Comparison of ENCODE assay signal across 32 cellular contexts in the genomic region with DNA sequence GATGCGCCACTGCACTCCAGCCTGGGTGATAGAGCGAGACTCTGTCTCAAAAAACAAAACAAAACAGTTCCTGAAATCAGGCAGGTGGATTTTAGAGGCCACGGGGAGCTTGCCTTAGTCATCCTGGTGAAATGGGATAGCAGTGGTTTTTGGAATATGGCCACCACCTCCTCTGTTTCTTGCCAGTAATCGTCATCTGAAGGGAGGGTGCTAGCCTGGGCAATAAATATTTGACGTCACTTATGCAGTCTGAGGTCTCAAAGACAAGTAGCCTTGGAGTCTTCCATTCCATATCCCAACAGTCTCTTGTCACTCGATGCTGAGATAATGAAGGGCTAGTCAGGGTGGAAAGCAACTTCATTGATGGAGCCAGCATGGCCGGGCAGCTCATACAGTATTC. TPM values are rescaled to one million over a fixed set of nuclear protein-coding genes. Genes with fewer than 3 reads are reported as not detected.
DNase-seq lines count a peak whose midpoint lies in the region; ATAC-seq, FAIRE-seq and TF ChIP-seq lines count a peak whose summit lies in the region.
"Had no signal": no experiment of that assay in that cellular context is flagged by ENCODE, and none has a peak within 500 bp of the region (broad histone marks: within the 10 kb centered on the region; RNA-seq: fewer than 3 reads in every experiment).

No MANE protein-coding gene starts in this region.

- no peak overlapping the region for H3K4me3 ChIP-seq in PC-3 (ENCODE audit: low read length)
- no peak overlapping the region for H3K4me3 ChIP-seq in fibroblast of mammary gland (ENCODE audit: control insufficient read depth, low read depth, low read length)
- H3K4me3 ChIP-seq: coronary artery, HAP-1, left ventricle myocardium inferior, neural progenitor cell had no signal

- H3F3A ChIP-seq in PC-3 (ENCODE audit: low read length, unreplicated experiment) = peaks cover 4% of the 10 kb centered on the region

- BruUV-seq in PC-3 (replicated peaks; lab: Mats Ljungman, UMichigan) = no TSS peak

- CTCF ChIA-PET in PC-3 (lab: Charles Lee) = interaction anchor here (1.2 kb wide), 1 partner anchor 207 kb away, joined by 12 read pairs; no protein-coding TSS in a partner anchor

- POLR2A ChIA-PET in PC-3 (lab: Charles Lee; ENCODE audit: unreplicated experiment) = no interaction called here

- no peak overlapping the region for H3K4me2 ChIP-seq in PC-3 (ENCODE audit: low read length)
- H3K4me2 ChIP-seq: neural progenitor cell had no signal

- ATAC-seq in PC-3 = no peak
- no peak for ATAC-seq in HG03139 (IDR thresholded peaks at IDR 0.05; ENCODE audit: unreplicated experiment)
- ATAC-seq: Right ventricle myocardium inferior had no signal

- peak; percentile 27 for FAIRE-seq in H54 (lab: Jason Lieb, UNC)
- FAIRE-seq: keratinocyte, small intestine had no signal

- no peak overlapping the region for H2AFZ ChIP-seq in PC-3 (ENCODE audit: low read length)
- H2AFZ ChIP-seq: neural progenitor cell, parathyroid adenoma had no signal

- TF ChIP-seq CTCF in PC-3 (conservative IDR thresholded peaks at IDR 0.05; ENCODE audit: low read depth, low read length) (no peak), fibroblast of mammary gland (conservative IDR thresholded peaks at IDR 0.05; ENCODE audit: control insufficient read depth, insufficient read depth, low read depth, low read length) (no peak)

- H4K20me1 ChIP-seq in PC-3 (ENCODE audit: low read length) = no peaks in the 10 kb centered on the region

- no peak overlapping the region for H3K27ac ChIP-seq in PC-3 (ENCODE audit: low read length)
- H3K27ac ChIP-seq: coronary artery, epithelial cell of prostate, left ventricle myocardium inferior, neural progenitor cell, parathyroid adenoma had no signal

- intact Hi-C loops in PC-3 (cut with micrococcal nuclease) = loop anchor here (2.0 kb wide), 1 partner anchor 275 kb away; no protein-coding TSS in a partner anchor

- H3K9me3 ChIP-seq in PC-3 (ENCODE audit: low read length) = no peaks in the 10 kb centered on the region
- H3K9me3 ChIP-seq: HAP-1, left ventricle myocardium inferior had no signal

- no peaks in the 10 kb centered on the region for H3K27me3 ChIP-seq in PC-3 (ENCODE audit: low read length)
- H3K27me3 ChIP-seq: neural progenitor cell had no signal

- H3K79me2 ChIP-seq in PC-3 (ENCODE audit: low read length) = no peaks in the 10 kb centered on the region
- H3K79me2 ChIP-seq: parathyroid adenoma had no signal

- no peak overlapping the region for H3K9ac ChIP-seq in PC-3 (ENCODE audit: low read length)
- H3K9ac ChIP-seq: neural progenitor cell, parathyroid adenoma had no signal

- no peak for TF ChIP-seq POLR2A in H54 (IDR thresholded peaks at IDR 0.05; ENCODE audit: low read depth, low read length)

- DNase-seq in A172 (ENCODE audit: low spot score) = peak; percentile 80
- DNase-seq in H54 (ENCODE audit: insufficient read length, low spot score) = no peak
- DNase-seq in PC-3 = peak; percentile 58
- peak; percentile 81 for DNase-seq in fibroblast of mammary gland (ENCODE audit: low read depth)
- no peak for DNase-seq in activated gamma-delta T cell treated with Interleukin-2 at 50 U/mL for 16 hours
- DNase-seq in stimulated activated CD4-positive, alpha-beta T cell treated with anti-CD3 and anti-CD28 coated beads, Interleukin-4, amount 100 ng/mL, for 24 hours = no peak
- DNase-seq in activated CD4-positive, alpha-beta T cell treated with anti-CD3 and anti-CD28 coated beads for 4 hours = no peak
- DNase-seq: activated CD4-positive, alpha-beta T cell treated with anti-CD3 and anti-CD28 coated beads for 48 hours; activated CD8-positive, alpha-beta memory T cell treated with anti-CD3 and anti-CD28 coated beads for 24 hours; activated effector memory CD4-positive, alpha-beta T cell treated with Interleukin-2 at 50 U/mL for 16 hours; caudate nucleus; CD8-positive, alpha-beta memory T cell; effector memory CD4-positive, alpha-beta T cell; foreskin fibroblast; head of caudate nucleus; Kasumi-1; left ventricle myocardium inferior; mesendoderm; NK-92 treated with Interleukin-12 subunit alpha and Interleukin-12 subunit beta, amount 100 ng/mL, for 24 hours; retina; small intestine; stimulated activated naive CD4-positive, alpha-beta T cell had no signal

- H3K9me2 ChIP-seq in PC-3 (replicated peaks; ENCODE audit: low read length) = no peaks in the 10 kb centered on the region

- H3K36me3 ChIP-seq in PC-3 (ENCODE audit: low read depth, low read length) = no peaks in the 10 kb centered on the region
- H3K36me3 ChIP-seq: HAP-1, left ventricle myocardium inferior, neural progenitor cell had no signal

- H3K4me1 ChIP-seq in PC-3 (ENCODE audit: insufficient read depth, low read length) = peaks cover 10% of the 10 kb centered on the region
- H3K4me1 ChIP-seq: HAP-1, left ventricle myocardium inferior, neural progenitor cell, parathyroid adenoma had no signal

RNA-seq across cellular contexts. Expression of gene KCNAB1, which starts 55.2 kb away (rescaled TPM):
- 0.26 and 1.6 TPM in 2 replicates for total RNA-seq in A172 (2014; rRNA removed; shearing (Covaris generic))
- total RNA-seq in PC-3 (2014; rRNA removed) = not detected in 2 replicates
- total RNA-seq: A673; B cell; CD8-positive, alpha-beta memory T cell had no signal

Comparison
In these comparisons a context has a peak if more than half of its experiments do, and no peak if none do; other contexts are left out.
1. DNase-seq: peak in A172 (single experiment), PC-3 (single experiment) and fibroblast of mammary gland (single experiment); none in H54 (single experiment), activated gamma-delta T cell treated with Interleukin-2 at 50 U/mL for 16 hours (single experiment), stimulated activated CD4-positive, alpha-beta T cell treated with anti-CD3 and anti-CD28 coated beads, Interleukin-4, amount 100 ng/mL, for 24 hours (single experiment) and activated CD4-positive, alpha-beta T cell treated with anti-CD3 and anti-CD28 coated beads for 4 hours (0 of 2).